Comparison of ENCODE assay signal across 1 cellular context in genomic region chr1:84506729-84507453, GRCh38.
A peak's percentile ranks its signal among the peaks of the same experiment; 100 is the strongest.
TF ChIP-seq lines count a peak whose summit lies in the region.

No MANE protein-coding gene starts in this region.

TF ChIP-seq in GM12878, 131 proteins besides CTCF, POLR2A, EP300 and RAD21 (continued from another document):
- TF ChIP-seq ZNF24 (IDR thresholded peaks at IDR 0.05) = peak; percentile 40; the same call in 1 of the 2 replicates
- no peak; the same call in 1 of the 2 replicates for TF ChIP-seq POLR2AphosphoS5 (IDR thresholded peaks at IDR 0.05; ENCODE audit: low read length)
- TF ChIP-seq, protein P1, sequence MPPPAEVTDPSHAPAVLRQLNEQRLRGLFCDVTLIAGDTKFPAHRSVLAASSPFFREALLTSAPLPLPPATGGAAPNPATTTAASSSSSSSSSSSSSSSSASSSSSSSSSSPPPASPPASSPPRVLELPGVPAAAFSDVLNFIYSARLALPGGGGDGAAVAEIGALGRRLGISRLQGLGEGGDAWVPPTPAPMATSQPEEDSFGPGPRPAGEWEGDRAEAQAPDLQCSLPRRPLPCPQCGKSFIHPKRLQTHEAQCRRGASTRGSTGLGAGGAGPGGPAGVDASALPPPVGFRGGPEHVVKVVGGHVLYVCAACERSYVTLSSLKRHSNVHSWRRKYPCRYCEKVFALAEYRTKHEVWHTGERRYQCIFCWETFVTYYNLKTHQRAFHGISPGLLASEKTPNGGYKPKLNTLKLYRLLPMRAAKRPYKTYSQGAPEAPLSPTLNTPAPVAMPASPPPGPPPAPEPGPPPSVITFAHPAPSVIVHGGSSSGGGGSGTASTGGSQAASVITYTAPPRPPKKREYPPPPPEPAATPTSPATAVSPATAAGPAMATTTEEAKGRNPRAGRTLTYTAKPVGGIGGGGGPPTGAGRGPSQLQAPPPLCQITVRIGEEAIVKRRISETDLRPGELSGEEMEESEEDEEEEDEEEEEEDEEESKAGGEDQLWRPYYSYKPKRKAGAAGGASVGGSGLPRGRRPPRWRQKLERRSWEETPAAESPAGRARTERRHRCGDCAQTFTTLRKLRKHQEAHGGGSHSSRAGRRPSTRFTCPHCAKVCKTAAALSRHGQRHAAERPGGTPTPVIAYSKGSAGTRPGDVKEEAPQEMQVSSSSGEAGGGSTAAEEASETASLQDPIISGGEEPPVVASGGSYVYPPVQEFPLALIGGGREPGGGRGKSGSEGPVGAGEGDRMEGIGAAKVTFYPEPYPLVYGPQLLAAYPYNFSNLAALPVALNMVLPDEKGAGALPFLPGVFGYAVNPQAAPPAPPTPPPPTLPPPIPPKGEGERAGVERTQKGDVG (CRISPR knock-in tag; IDR thresholded peaks at IDR 0.05) = no peak
- TF ChIP-seq TAF1 (IDR thresholded peaks at IDR 0.05; ENCODE audit: borderline replicate concordance, low read depth, low read length) = peak; percentile 41; the same call in 1 of the 2 replicates
- TF ChIP-seq IKZF2 (IDR thresholded peaks at IDR 0.05) = 0 out of 4 replicates have a peak, but pooled peaks of 1 of the 2 experiments have one; percentile 11
- TF ChIP-seq SRF (IDR thresholded peaks at IDR 0.05; ENCODE audit: low read depth in 2 of 2, low read length in 2 of 2) = peak in 1 of 2 experiments; percentile 60; a peak in 1 of 4 replicates
- TF ChIP-seq ZBTB40 (IDR thresholded peaks at IDR 0.05; ENCODE audit: borderline replicate concordance) = peak; percentile 43; the same call in 1 of the 2 replicates
- TF ChIP-seq, protein P2, sequence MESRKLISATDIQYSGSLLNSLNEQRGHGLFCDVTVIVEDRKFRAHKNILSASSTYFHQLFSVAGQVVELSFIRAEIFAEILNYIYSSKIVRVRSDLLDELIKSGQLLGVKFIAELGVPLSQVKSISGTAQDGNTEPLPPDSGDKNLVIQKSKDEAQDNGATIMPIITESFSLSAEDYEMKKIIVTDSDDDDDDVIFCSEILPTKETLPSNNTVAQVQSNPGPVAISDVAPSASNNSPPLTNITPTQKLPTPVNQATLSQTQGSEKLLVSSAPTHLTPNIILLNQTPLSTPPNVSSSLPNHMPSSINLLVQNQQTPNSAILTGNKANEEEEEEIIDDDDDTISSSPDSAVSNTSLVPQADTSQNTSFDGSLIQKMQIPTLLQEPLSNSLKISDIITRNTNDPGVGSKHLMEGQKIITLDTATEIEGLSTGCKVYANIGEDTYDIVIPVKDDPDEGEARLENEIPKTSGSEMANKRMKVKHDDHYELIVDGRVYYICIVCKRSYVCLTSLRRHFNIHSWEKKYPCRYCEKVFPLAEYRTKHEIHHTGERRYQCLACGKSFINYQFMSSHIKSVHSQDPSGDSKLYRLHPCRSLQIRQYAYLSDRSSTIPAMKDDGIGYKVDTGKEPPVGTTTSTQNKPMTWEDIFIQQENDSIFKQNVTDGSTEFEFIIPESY (IDR thresholded peaks at IDR 0.05) = no peak
- no peak for TF ChIP-seq ZNF217 (IDR thresholded peaks at IDR 0.05)
- no peak for TF ChIP-seq IRF5 (IDR thresholded peaks at IDR 0.05; ENCODE audit: borderline replicate concordance)
- TF ChIP-seq, protein P3, sequence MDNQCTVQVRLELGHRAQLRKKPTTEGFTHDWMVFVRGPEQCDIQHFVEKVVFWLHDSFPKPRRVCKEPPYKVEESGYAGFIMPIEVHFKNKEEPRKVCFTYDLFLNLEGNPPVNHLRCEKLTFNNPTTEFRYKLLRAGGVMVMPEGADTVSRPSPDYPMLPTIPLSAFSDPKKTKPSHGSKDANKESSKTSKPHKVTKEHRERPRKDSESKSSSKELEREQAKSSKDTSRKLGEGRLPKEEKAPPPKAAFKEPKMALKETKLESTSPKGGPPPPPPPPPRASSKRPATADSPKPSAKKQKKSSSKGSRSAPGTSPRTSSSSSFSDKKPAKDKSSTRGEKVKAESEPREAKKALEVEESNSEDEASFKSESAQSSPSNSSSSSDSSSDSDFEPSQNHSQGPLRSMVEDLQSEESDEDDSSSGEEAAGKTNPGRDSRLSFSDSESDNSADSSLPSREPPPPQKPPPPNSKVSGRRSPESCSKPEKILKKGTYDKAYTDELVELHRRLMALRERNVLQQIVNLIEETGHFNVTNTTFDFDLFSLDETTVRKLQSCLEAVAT (IDR thresholded peaks at IDR 0.05) = peak; percentile 97
- 0 out of 2 replicates have a peak, but pooled peaks have one; percentile 61 for TF ChIP-seq MTA3 (IDR thresholded peaks at IDR 0.05; ENCODE audit: borderline replicate concordance, low read length)
TF ChIP-seq in GM12878: peak in this region for 7.
